In the genomic region with DNA sequence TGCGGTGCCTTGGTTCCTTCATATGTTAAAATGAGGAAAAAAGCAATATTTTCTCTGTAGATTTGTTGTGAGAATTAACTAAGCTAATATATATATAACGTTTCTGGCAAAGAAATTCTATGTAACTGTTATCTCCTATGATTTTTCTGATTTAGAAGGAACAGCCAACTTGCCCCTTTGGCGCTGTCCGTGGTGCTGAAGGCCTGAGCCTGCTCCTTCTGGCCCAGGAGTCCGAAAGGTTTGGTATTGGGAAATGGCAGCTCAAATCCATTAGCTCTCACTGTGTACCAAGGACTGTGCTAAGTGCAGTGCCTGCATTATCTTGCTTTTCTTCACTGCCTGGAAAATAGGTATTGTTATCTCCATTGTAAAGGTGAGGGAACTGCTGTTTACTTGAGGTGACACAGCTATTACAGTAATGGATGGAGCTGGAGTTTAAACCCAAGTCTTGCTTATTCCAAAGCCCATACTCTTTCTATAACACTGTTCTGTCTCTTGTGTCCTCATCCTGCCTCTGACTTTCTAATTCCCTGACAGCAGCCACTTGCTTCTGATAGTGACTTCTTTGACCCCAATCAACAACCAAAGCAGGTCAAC, we compare ENCODE assay signal across 8 cellular contexts. TPM values are rescaled to one million over a fixed set of nuclear protein-coding genes. Genes with fewer than 3 reads are reported as not detected.
DNase-seq lines count a peak whose midpoint lies in the region; ATAC-seq and TF ChIP-seq lines count a peak whose summit lies in the region.

No MANE protein-coding gene starts in this region.

- no peaks in the 10 kb centered on the region for H3K36me3 Mint-ChIP-seq in CD8-positive, alpha-beta memory T cell

- no peaks in the 10 kb centered on the region for H3K4me1 Mint-ChIP-seq in CD8-positive, alpha-beta memory T cell

- H3K27ac Mint-ChIP-seq in CD8-positive, alpha-beta memory T cell = no peak overlapping the region

- no peak overlapping the region for H3K4me3 Mint-ChIP-seq in CD8-positive, alpha-beta memory T cell

- no peak overlapping the region for H3K27ac ChIP-seq in fibroblast of lung (ENCODE audit: insufficient read depth, low read length)
- no peak overlapping the region for H3K27ac ChIP-seq in CD8-positive, alpha-beta memory T cell (ENCODE audit: low read depth, low read length)

- no peak overlapping the region for H3K9ac ChIP-seq in fibroblast of lung (ENCODE audit: insufficient read depth, low read length)

- DNase-seq in DMS53 (lab: John Stamatoyannopoulos, UW) (peak; percentile 28), DMS53 treated with DMSO at 0.1 percent for 48 hours (lab: John Stamatoyannopoulos, UW; ENCODE audit: unreplicated experiment) (no peak), T1000 (lab: John Stamatoyannopoulos, UW) (peak; percentile 27), fibroblast of lung (ENCODE audit: low read depth in 2 of 2) (peak; percentile 23 to 26), inferior parietal cortex (ENCODE audit: extremely low spot score) (no peak)
- DNase-seq in stimulated activated CD4-positive, alpha-beta T cell treated with anti-CD3 and anti-CD28 coated beads, Interleukin-15, amount 100 ng/mL, for 24 hours = peak; percentile 38
- no peak for DNase-seq in CD8-positive, alpha-beta memory T cell

- CTCF ChIA-PET in CD8-positive, alpha-beta memory T cell (lab: Charles Lee) = no interaction called here

- no peak overlapping the region for H3K4me3 ChIP-seq in fibroblast of lung (replicated peaks in 1 of 4; ENCODE audit: control extremely low read depth in 1 of 4, insufficient read depth in 1 of 4, low read depth in 3 of 4, low read length in 4 of 4)
- H3K4me3 ChIP-seq in CD8-positive, alpha-beta memory T cell (ENCODE audit: low read length) = no peak overlapping the region

- no peak overlapping the region for H3K4me2 ChIP-seq in fibroblast of lung (ENCODE audit: extremely low read depth, insufficient read depth, low read length)

- peaks cover 14 to 24% (median 19%) of the 10 kb centered on the region in 5 donors for H3K9me3 Mint-ChIP-seq in CD8-positive, alpha-beta memory T cell

- no peak for TF ChIP-seq CTCF in fibroblast of lung (conservative IDR thresholded peaks at IDR 0.05 in 1 of 2, IDR thresholded peaks at IDR 0.05 in 1 of 2; ENCODE audit: low read depth in 1 of 2, low read length in 2 of 2)

- no peaks in the 10 kb centered on the region for H4K20me1 ChIP-seq in fibroblast of lung (ENCODE audit: control insufficient read depth, extremely low read depth, insufficient read depth, low read length)

- H3K27me3 Mint-ChIP-seq in CD8-positive, alpha-beta memory T cell = peaks cover 5 to 9% of the 10 kb centered on the region in 2 donors

- H2AFZ ChIP-seq in fibroblast of lung (ENCODE audit: low read length) = no peak overlapping the region

- no peaks in the 10 kb centered on the region for H3K27me3 ChIP-seq in fibroblast of lung (ENCODE audit: control insufficient read depth, insufficient read depth, low read length)
- no peaks in the 10 kb centered on the region for H3K27me3 ChIP-seq in CD8-positive, alpha-beta memory T cell (ENCODE audit: insufficient read depth, low read length, poor library complexity, severe bottlenecking)

- no peaks in the 10 kb centered on the region for H3K4me1 ChIP-seq in fibroblast of lung (ENCODE audit: control insufficient read depth, extremely low read depth, insufficient read depth, low read length)
- H3K4me1 ChIP-seq in CD8-positive, alpha-beta memory T cell (ENCODE audit: insufficient read depth, low read length) = no peaks in the 10 kb centered on the region

- POLR2A ChIA-PET in CD8-positive, alpha-beta memory T cell (lab: Charles Lee) = no interaction called here

- no peaks in the 10 kb centered on the region for H3K79me2 ChIP-seq in fibroblast of lung (ENCODE audit: control insufficient read depth, insufficient read depth, low read length)

- ATAC-seq in HG03159 (IDR thresholded peaks at IDR 0.05; ENCODE audit: unreplicated experiment) = no peak

- H3K36me3 ChIP-seq in fibroblast of lung (ENCODE audit: control insufficient read depth, insufficient read depth, low read length) = no peaks in the 10 kb centered on the region
- no peaks in the 10 kb centered on the region for H3K36me3 ChIP-seq in CD8-positive, alpha-beta memory T cell (ENCODE audit: insufficient read depth, low read length)

- H3K9me3 ChIP-seq in fibroblast of lung (ENCODE audit: control insufficient read depth, insufficient read depth, low read depth, low read length) = no peaks in the 10 kb centered on the region
- peaks cover 9% of the 10 kb centered on the region for H3K9me3 ChIP-seq in CD8-positive, alpha-beta memory T cell (ENCODE audit: low read length)

RNA-seq across cellular contexts. Expression of a gene that starts 52.2 kb away (rescaled TPM):
- total RNA-seq in fibroblast of lung = not detected in 2 replicates
- not detected in 2 replicates for polyA plus RNA-seq in fibroblast of lung
- not detected in 2 replicates for polyA plus RNA-seq in fibroblast of lung (2012)
- not detected in 2 replicates for polyA minus RNA-seq in fibroblast of lung (ENCODE audit: low replicate concordance)
- total RNA-seq in CD8-positive, alpha-beta memory T cell = not detected
- not detected for polyA plus RNA-seq in CD8-positive, alpha-beta memory T cell

Comparison
In these comparisons a context has a peak if more than half of its experiments do, and no peak if none do; other contexts are left out.
1. DNase-seq: peak in DMS53 (single experiment), T1000 (single experiment), fibroblast of lung (2 of 2) and stimulated activated CD4-positive, alpha-beta T cell treated with anti-CD3 and anti-CD28 coated beads, Interleukin-15, amount 100 ng/mL, for 24 hours (single experiment); none in DMS53 treated with DMSO at 0.1 percent for 48 hours (single experiment), inferior parietal cortex (single experiment) and CD8-positive, alpha-beta memory T cell (0 of 5).